ENCODE assay signal across 9 cellular contexts in genomic region chr12:3004655-3005565, GRCh38. TPM values are rescaled to one million over a fixed set of nuclear protein-coding genes. Genes with fewer than 3 reads are reported as not detected.
DNase-seq lines count a peak whose midpoint lies in the region; ATAC-seq and TF ChIP-seq lines count a peak whose summit lies in the region.
"Had no signal": no experiment of that assay in that cellular context is flagged by ENCODE, and none has a peak within 500 bp of the region (broad histone marks: within the 10 kb centered on the region; RNA-seq: fewer than 3 reads in every experiment).

No MANE protein-coding gene starts in this region.

- H3K4me1 Mint-ChIP-seq in MCF 10A (ENCODE audit: insufficient read depth, unreplicated experiment): no peaks in the 10 kb centered on the region
- H3K4me1 Mint-ChIP-seq in activated CD8-positive, alpha-beta memory T cell treated with anti-CD3 and anti-CD28 coated beads, Interleukin-2, amount 10 ng/mL, durations not matched to agents 7 days and 5 days: no peaks in the 10 kb centered on the region

- WGBS in heart right ventricle, 2 donors: 55% methylated on average over 15 of the region's 15 CpGs

- CTCF ChIA-PET in MCF 10A (lab: Yijun Ruan, JAX): interaction anchor here (0.6 to 1.1 kb wide), 2 partner anchors 8 to 37 kb away, joined by 3 read pairs; no protein-coding TSS in a partner anchor
- CTCF ChIA-PET in activated CD8-positive, alpha-beta memory T cell treated with anti-CD3 and anti-CD28 coated beads, Interleukin-2, amount 10 ng/mL, durations not matched to agents 7 days and 5 days (lab: Charles Lee): no interaction called here

- H3K36me3 Mint-ChIP-seq in MCF 10A (ENCODE audit: insufficient read depth, unreplicated experiment): peaks cover 17% of the 10 kb centered on the region
- H3K36me3 Mint-ChIP-seq in activated CD8-positive, alpha-beta memory T cell treated with anti-CD3 and anti-CD28 coated beads, Interleukin-2, amount 10 ng/mL, durations not matched to agents 7 days and 5 days: no peaks in the 10 kb centered on the region

- no peak overlapping the region for H3K27ac Mint-ChIP-seq in MCF 10A (ENCODE audit: low read depth, unreplicated experiment)
- H3K27ac Mint-ChIP-seq in activated CD8-positive, alpha-beta memory T cell treated with anti-CD3 and anti-CD28 coated beads, Interleukin-2, amount 10 ng/mL, durations not matched to agents 7 days and 5 days: no peak overlapping the region

- no peaks in the 10 kb centered on the region for H3K27me3 Mint-ChIP-seq in MCF 10A (ENCODE audit: insufficient read depth, unreplicated experiment)
- no peaks in the 10 kb centered on the region for H3K27me3 Mint-ChIP-seq in activated CD8-positive, alpha-beta memory T cell treated with anti-CD3 and anti-CD28 coated beads, Interleukin-2, amount 10 ng/mL, durations not matched to agents 7 days and 5 days

- DNase-seq in MCF 10A (ENCODE audit: unreplicated experiment) (peak; percentile 5), breast epithelium (ENCODE audit: low spot score in 2 of 2) (no peak), SJCRH30 (peak; percentile 66 to 76), heart right ventricle (no peak), upper lobe of right lung (no peak)
- no peak for DNase-seq in activated CD8-positive, alpha-beta memory T cell treated with anti-CD3 and anti-CD28 coated beads, Interleukin-2, amount 10 ng/mL, durations not matched to agents 7 days and 5 days
- DNase-seq: stimulated activated naive CD4-positive, alpha-beta T cell treated with Interleukin-2 at 50 U/mL for 16 hours had no signal

- no peaks in the 10 kb centered on the region for H3K36me3 ChIP-seq in breast epithelium
- peaks cover 23% of the 10 kb centered on the region for H3K36me3 ChIP-seq in SJCRH30
- peaks cover 0 to 20% (median 0%) of the 10 kb centered on the region in 9 donors for H3K36me3 ChIP-seq in heart right ventricle
- H3K36me3 ChIP-seq in upper lobe of right lung: no peaks in the 10 kb centered on the region

- H3K27ac ChIP-seq in breast epithelium (no peak overlapping the region), SJCRH30 (peak overlapping the region; percentile 49), heart right ventricle (no peak overlapping the region), upper lobe of right lung (no peak overlapping the region)

- no peaks in the 10 kb centered on the region for H3K9me3 ChIP-seq in breast epithelium
- H3K9me3 ChIP-seq in SJCRH30 (replicated peaks): no peaks in the 10 kb centered on the region
- H3K9me3 ChIP-seq in heart right ventricle: no peaks in the 10 kb centered on the region
- H3K9me3 ChIP-seq in upper lobe of right lung: no peaks in the 10 kb centered on the region

- no peaks in the 10 kb centered on the region for H3K4me1 ChIP-seq in breast epithelium
- H3K4me1 ChIP-seq in SJCRH30: peaks cover 38% of the 10 kb centered on the region
- H3K4me1 ChIP-seq in heart right ventricle: peaks cover 0 to 13% (median 9%) of the 10 kb centered on the region in 9 donors
- no peaks in the 10 kb centered on the region for H3K4me1 ChIP-seq in upper lobe of right lung

- TF ChIP-seq POLR2A in breast epithelium (IDR thresholded peaks at IDR 0.05): no peak

- no peaks in the 10 kb centered on the region for H3K27me3 ChIP-seq in breast epithelium
- no peaks in the 10 kb centered on the region for H3K27me3 ChIP-seq in SJCRH30
- H3K27me3 ChIP-seq in heart right ventricle: no peaks in the 10 kb centered on the region
- no peaks in the 10 kb centered on the region for H3K27me3 ChIP-seq in upper lobe of right lung

- H3K4me3 ChIP-seq in breast epithelium: no peak overlapping the region
- no peak overlapping the region for H3K4me3 ChIP-seq in SJCRH30
- no peak overlapping the region for H3K4me3 ChIP-seq in heart right ventricle
- no peak overlapping the region for H3K4me3 ChIP-seq in upper lobe of right lung

- intact Hi-C loops in MCF 10A (cut with micrococcal nuclease): no loop called here
- intact Hi-C loops in breast epithelium (cut with DNase I; ENCODE audit: low total_unique reads): no loop called here
- intact Hi-C loops in heart right ventricle (cut with DNase I): no loop called here
- intact Hi-C loops in upper lobe of right lung (cut with DNase I): no loop called here

- ATAC-seq in heart right ventricle (peak in 6 of 8 donors; percentile 25 to 75 (median 58)), upper lobe of right lung (peak; percentile 11), HG02884 (IDR thresholded peaks at IDR 0.05; ENCODE audit: unreplicated experiment) (no peak), GM19463 (IDR thresholded peaks at IDR 0.05; ENCODE audit: unreplicated experiment) (no peak)
- no peak for ATAC-seq in activated CD8-positive, alpha-beta memory T cell treated with anti-CD3 and anti-CD28 coated beads, Interleukin-2, amount 10 ng/mL, durations not matched to agents 7 days and 5 days

- no peak overlapping the region for H3K4me3 Mint-ChIP-seq in MCF 10A (ENCODE audit: unreplicated experiment)
- H3K4me3 Mint-ChIP-seq in activated CD8-positive, alpha-beta memory T cell treated with anti-CD3 and anti-CD28 coated beads, Interleukin-2, amount 10 ng/mL, durations not matched to agents 7 days and 5 days: no peak overlapping the region

- no TSS peak for BruUV-seq in MCF 10A (replicated peaks; lab: Mats Ljungman, UMichigan)

- peak; percentile 9 for TF ChIP-seq CTCF in MCF 10A (IDR thresholded peaks at IDR 0.05; ENCODE audit: unreplicated experiment)
- no peak for TF ChIP-seq CTCF in breast epithelium (IDR thresholded peaks at IDR 0.05)
- TF ChIP-seq CTCF in heart right ventricle (IDR thresholded peaks at IDR 0.05): peak in 7 of 9 donors; percentile 17 to 46 (median 29)
- TF ChIP-seq CTCF in upper lobe of right lung (IDR thresholded peaks at IDR 0.05): peak; percentile 27

- POLR2A ChIA-PET in MCF 10A (lab: Yijun Ruan, JAX): no interaction called here

- H3K9me3 Mint-ChIP-seq in MCF 10A (ENCODE audit: unreplicated experiment): no peaks in the 10 kb centered on the region
- H3K9me3 Mint-ChIP-seq in activated CD8-positive, alpha-beta memory T cell treated with anti-CD3 and anti-CD28 coated beads, Interleukin-2, amount 10 ng/mL, durations not matched to agents 7 days and 5 days (ENCODE audit: low read depth): no peaks in the 10 kb centered on the region

RNA-seq across cellular contexts. Expression of gene TEAD4, which starts 45.7 kb away (rescaled TPM):
- total RNA-seq in MCF 10A (2022) (17.5 and 33.8 TPM in 2 replicates), breast epithelium (10 to 100 TPM in 2 of 3 donors, 1 to 10 TPM in 1; 2.4 to 24.3 (median 12.6) TPM), heart right ventricle (10 to 100 TPM in 6 of 10 donors, 1 to 10 TPM in 4; 4.7 to 37.5 (median 11.4) TPM), upper lobe of right lung (42.5 TPM)
- total RNA-seq in SJCRH30 (2014; rRNA removed; shearing (Covaris generic)): 58.2 and 59.0 TPM in 2 replicates
- 10 to 100 TPM in 1 of 2 donors, 1 to 10 TPM in 1; 7.6 to 45.6 TPM for polyA plus RNA-seq in heart right ventricle
- total RNA-seq in activated CD8-positive, alpha-beta memory T cell treated with anti-CD3 and anti-CD28 coated beads, Interleukin-2, amount 10 ng/mL, durations not matched to agents 7 days and 5 days: 1 to 10 TPM in 1 of 2 experiments, under 1 TPM in 1; 0.44 to 1.6 TPM

Comparison
In these comparisons a context has a peak if more than half of its experiments do, and no peak if none do; other contexts are left out.
1. DNase-seq: peak in MCF 10A (single experiment) and SJCRH30 (2 of 2); none in breast epithelium (0 of 2), heart right ventricle (0 of 2), upper lobe of right lung (single experiment) and activated CD8-positive, alpha-beta memory T cell treated with anti-CD3 and anti-CD28 coated beads, Interleukin-2, amount 10 ng/mL, durations not matched to agents 7 days and 5 days (single experiment).
2. CTCF ChIP-seq: peak in MCF 10A (single experiment), heart right ventricle (7 of 9) and upper lobe of right lung (single experiment); none in breast epithelium (0 of 3).
3. ATAC-seq: peak in heart right ventricle (6 of 8) and upper lobe of right lung (single experiment); none in HG02884 (single experiment), activated CD8-positive, alpha-beta memory T cell treated with anti-CD3 and anti-CD28 coated beads, Interleukin-2, amount 10 ng/mL, durations not matched to agents 7 days and 5 days (single experiment) and GM19463 (single experiment).